In genomic region chrX:15158736-15159406, GRCh38 we compare ENCODE assay signal across 10 cellular contexts.
DNase-seq lines count a peak whose midpoint lies in the region; ATAC-seq and TF ChIP-seq lines count a peak whose summit lies in the region.
"Had no signal": no experiment of that assay in that cellular context is flagged by ENCODE, and none has a peak within 500 bp of the region (broad histone marks: within the 10 kb centered on the region; RNA-seq: fewer than 3 reads in every experiment).

No MANE protein-coding gene starts in this region.

- no peak for TF ChIP-seq CTCF in PC-3 (conservative IDR thresholded peaks at IDR 0.05; ENCODE audit: low read depth, low read length)
- no peak for TF ChIP-seq CTCF in colonic mucosa (IDR thresholded peaks at IDR 0.05)

- H3K27me3 ChIP-seq in PC-3 (ENCODE audit: low read length) (no peaks in the 10 kb centered on the region), colonic mucosa (no peaks in the 10 kb centered on the region)
- H3K27me3 ChIP-seq: gastroesophageal sphincter, upper lobe of right lung had no signal

- ATAC-seq in GM18873 (IDR thresholded peaks at IDR 0.05; ENCODE audit: low FRiP score, unreplicated experiment) (peak; percentile 61), HG02588 (IDR thresholded peaks at IDR 0.05; ENCODE audit: unreplicated experiment) (peak; percentile 65), PC-3 (peak; percentile 89), memory B cell (ENCODE audit: low read depth) (peak; percentile 48)
- ATAC-seq: gastroesophageal sphincter, upper lobe of right lung had no signal

- DNase-seq in PC-3 (peak; percentile 60), memory B cell (ENCODE audit: low spot score in 2 of 2) (no peak), retina (no peak), EL (no peak), colonic mucosa (no peak), NCI-H146 (lab: John Stamatoyannopoulos, UW) (no peak)
- DNase-seq: upper lobe of right lung had no signal

- no peak overlapping the region for H3K4me3 ChIP-seq in PC-3 (ENCODE audit: low read length)
- no peak overlapping the region for H3K4me3 ChIP-seq in colonic mucosa
- H3K4me3 ChIP-seq: gastroesophageal sphincter, upper lobe of right lung had no signal

- POLR2A ChIA-PET in PC-3 (lab: Charles Lee; ENCODE audit: unreplicated experiment): no interaction called here

- no peak overlapping the region for H3K27ac ChIP-seq in PC-3 (ENCODE audit: low read length)
- H3K27ac ChIP-seq in colonic mucosa: no peak overlapping the region
- H3K27ac ChIP-seq: gastroesophageal sphincter, upper lobe of right lung had no signal

- no peaks in the 10 kb centered on the region for H3F3A ChIP-seq in PC-3 (ENCODE audit: low read length, unreplicated experiment)

- H3K36me3 Mint-ChIP-seq in memory B cell: no peaks in the 10 kb centered on the region

- CTCF ChIA-PET in PC-3 (lab: Charles Lee): no interaction called here

- peaks cover 3% of the 10 kb centered on the region; the same call in 1 of the 2 replicates for H3K4me1 ChIP-seq in PC-3 (ENCODE audit: insufficient read depth, low read length)
- no peaks in the 10 kb centered on the region for H3K4me1 ChIP-seq in colonic mucosa
- H3K4me1 ChIP-seq: gastroesophageal sphincter, upper lobe of right lung had no signal

- H3K9me3 Mint-ChIP-seq in memory B cell: no peaks in the 10 kb centered on the region

- no peaks in the 10 kb centered on the region for H3K9me2 ChIP-seq in PC-3 (replicated peaks; ENCODE audit: low read length)

- H3K4me2 ChIP-seq in PC-3 (ENCODE audit: low read length): no peak overlapping the region

- H3K9ac ChIP-seq in PC-3 (ENCODE audit: low read length) (no peak overlapping the region), colonic mucosa (ENCODE audit: low read depth in 2 of 2, low read length in 2 of 2) (no peak overlapping the region)

- no peak overlapping the region for H2AFZ ChIP-seq in PC-3 (ENCODE audit: low read length)

- BruUV-seq in PC-3 (replicated peaks; lab: Mats Ljungman, UMichigan): no TSS peak

- H3K36me3 ChIP-seq in PC-3 (ENCODE audit: low read depth, low read length): no peaks in the 10 kb centered on the region
- no peaks in the 10 kb centered on the region for H3K36me3 ChIP-seq in colonic mucosa
- H3K36me3 ChIP-seq: gastroesophageal sphincter, upper lobe of right lung had no signal

- H3K4me1 Mint-ChIP-seq in memory B cell: peaks cover 8% of the 10 kb centered on the region

- H3K79me2 ChIP-seq in PC-3 (ENCODE audit: low read length): no peaks in the 10 kb centered on the region

- peak overlapping the region; percentile 60 for H3K4me3 Mint-ChIP-seq in memory B cell

- no peaks in the 10 kb centered on the region for H3K27me3 Mint-ChIP-seq in memory B cell

- H3K27ac Mint-ChIP-seq in memory B cell: no peak overlapping the region

- H4K20me1 ChIP-seq in PC-3 (ENCODE audit: low read length): no peaks in the 10 kb centered on the region

- no peaks in the 10 kb centered on the region for H3K9me3 ChIP-seq in PC-3 (ENCODE audit: low read length)
- no peaks in the 10 kb centered on the region for H3K9me3 ChIP-seq in colonic mucosa
- H3K9me3 ChIP-seq: gastroesophageal sphincter, upper lobe of right lung had no signal

- intact Hi-C loops in PC-3 (cut with micrococcal nuclease) (no loop called here), colonic mucosa (cut with DNase I) (no loop called here)
